In genomic region chr11:125688066-125688465, GRCh38 we compare ENCODE assay signal across 1 cellular context.
A peak's percentile ranks its signal among the peaks of the same experiment; 100 is the strongest.
TF ChIP-seq lines count a peak whose summit lies in the region.

No MANE protein-coding gene starts in this region.

TF ChIP-seq in HepG2, 621 proteins besides CTCF, POLR2A, EP300 and RAD21:
- TF ChIP-seq, protein P1, sequence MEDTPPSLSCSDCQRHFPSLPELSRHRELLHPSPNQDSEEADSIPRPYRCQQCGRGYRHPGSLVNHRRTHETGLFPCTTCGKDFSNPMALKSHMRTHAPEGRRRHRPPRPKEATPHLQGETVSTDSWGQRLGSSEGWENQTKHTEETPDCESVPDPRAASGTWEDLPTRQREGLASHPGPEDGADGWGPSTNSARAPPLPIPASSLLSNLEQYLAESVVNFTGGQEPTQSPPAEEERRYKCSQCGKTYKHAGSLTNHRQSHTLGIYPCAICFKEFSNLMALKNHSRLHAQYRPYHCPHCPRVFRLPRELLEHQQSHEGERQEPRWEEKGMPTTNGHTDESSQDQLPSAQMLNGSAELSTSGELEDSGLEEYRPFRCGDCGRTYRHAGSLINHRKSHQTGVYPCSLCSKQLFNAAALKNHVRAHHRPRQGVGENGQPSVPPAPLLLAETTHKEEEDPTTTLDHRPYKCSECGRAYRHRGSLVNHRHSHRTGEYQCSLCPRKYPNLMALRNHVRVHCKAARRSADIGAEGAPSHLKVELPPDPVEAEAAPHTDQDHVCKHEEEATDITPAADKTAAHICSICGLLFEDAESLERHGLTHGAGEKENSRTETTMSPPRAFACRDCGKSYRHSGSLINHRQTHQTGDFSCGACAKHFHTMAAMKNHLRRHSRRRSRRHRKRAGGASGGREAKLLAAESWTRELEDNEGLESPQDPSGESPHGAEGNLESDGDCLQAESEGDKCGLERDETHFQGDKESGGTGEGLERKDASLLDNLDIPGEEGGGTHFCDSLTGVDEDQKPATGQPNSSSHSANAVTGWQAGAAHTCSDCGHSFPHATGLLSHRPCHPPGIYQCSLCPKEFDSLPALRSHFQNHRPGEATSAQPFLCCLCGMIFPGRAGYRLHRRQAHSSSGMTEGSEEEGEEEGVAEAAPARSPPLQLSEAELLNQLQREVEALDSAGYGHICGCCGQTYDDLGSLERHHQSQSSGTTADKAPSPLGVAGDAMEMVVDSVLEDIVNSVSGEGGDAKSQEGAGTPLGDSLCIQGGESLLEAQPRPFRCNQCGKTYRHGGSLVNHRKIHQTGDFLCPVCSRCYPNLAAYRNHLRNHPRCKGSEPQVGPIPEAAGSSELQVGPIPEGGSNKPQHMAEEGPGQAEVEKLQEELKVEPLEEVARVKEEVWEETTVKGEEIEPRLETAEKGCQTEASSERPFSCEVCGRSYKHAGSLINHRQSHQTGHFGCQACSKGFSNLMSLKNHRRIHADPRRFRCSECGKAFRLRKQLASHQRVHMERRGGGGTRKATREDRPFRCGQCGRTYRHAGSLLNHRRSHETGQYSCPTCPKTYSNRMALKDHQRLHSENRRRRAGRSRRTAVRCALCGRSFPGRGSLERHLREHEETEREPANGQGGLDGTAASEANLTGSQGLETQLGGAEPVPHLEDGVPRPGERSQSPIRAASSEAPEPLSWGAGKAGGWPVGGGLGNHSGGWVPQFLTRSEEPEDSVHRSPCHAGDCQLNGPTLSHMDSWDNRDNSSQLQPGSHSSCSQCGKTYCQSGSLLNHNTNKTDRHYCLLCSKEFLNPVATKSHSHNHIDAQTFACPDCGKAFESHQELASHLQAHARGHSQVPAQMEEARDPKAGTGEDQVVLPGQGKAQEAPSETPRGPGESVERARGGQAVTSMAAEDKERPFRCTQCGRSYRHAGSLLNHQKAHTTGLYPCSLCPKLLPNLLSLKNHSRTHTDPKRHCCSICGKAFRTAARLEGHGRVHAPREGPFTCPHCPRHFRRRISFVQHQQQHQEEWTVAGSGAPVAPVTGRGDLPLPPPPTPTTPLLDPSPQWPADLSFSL (CRISPR knock-in tag; IDR thresholded peaks at IDR 0.05): no peak
- no peak for TF ChIP-seq ZNF879 (CRISPR knock-in tag; IDR thresholded peaks at IDR 0.05)
- TF ChIP-seq ZNF768 (CRISPR knock-in tag; IDR thresholded peaks at IDR 0.05): peak; percentile 34; the same call in 1 of the 2 replicates
- TF ChIP-seq PAWR (CRISPR knock-in tag; IDR thresholded peaks at IDR 0.05; ENCODE audit: borderline replicate concordance): no peak
- no peak for TF ChIP-seq MEF2D (CRISPR knock-in tag; IDR thresholded peaks at IDR 0.05)
TF ChIP-seq in HepG2: peak in this region for 1.
